In the genomic region with DNA sequence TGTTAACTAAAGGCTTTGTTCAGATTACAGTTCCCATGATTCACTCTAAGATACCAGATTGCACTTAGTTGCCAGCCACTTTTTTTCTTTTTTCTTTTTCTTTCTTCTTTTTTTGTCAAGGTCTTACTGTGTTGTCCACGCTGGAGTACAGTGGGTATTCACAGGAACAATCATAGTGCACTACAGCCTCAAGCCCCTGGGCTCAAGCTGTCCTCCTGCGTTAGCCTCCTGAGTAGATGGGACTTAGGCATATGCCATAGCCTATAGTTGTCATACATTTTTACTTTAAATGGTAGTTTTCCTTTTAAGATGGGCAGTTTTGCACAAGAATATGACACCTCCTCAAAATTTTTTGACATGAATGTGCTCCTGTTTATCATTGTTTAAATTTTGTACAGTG, we compare ENCODE assay signal across 11 cellular contexts. TPM values are rescaled to one million over a fixed set of nuclear protein-coding genes. Genes with fewer than 3 reads are reported as not detected.
DNase-seq lines count a peak whose midpoint lies in the region; ATAC-seq and TF ChIP-seq lines count a peak whose summit lies in the region.
"Had no signal": no experiment of that assay in that cellular context is flagged by ENCODE, and none has a peak within 500 bp of the region (broad histone marks: within the 10 kb centered on the region; RNA-seq: fewer than 3 reads in every experiment).

No MANE protein-coding gene starts in this region.

- peak overlapping the region; percentile 41 for H3K27ac Mint-ChIP-seq in T-helper 17 cell

- in situ Hi-C loops in GM23248 (cut with MboI) = no loop called here

- H3K36me3 ChIP-seq in GM23248 (ENCODE audit: low read depth) (no peaks in the 10 kb centered on the region), trophoblast cell (ENCODE audit: control insufficient read depth in 1 of 2, insufficient read depth in 2 of 2, low read length in 2 of 2) (no peaks in the 10 kb centered on the region), mucosa of descending colon (ENCODE audit: low read depth) (no peaks in the 10 kb centered on the region)

- H3K79me2 ChIP-seq in GM23248 (ENCODE audit: insufficient read depth) = peaks cover 70% of the 10 kb centered on the region
- H3K79me2 ChIP-seq in trophoblast cell (ENCODE audit: control insufficient read depth, insufficient read depth, low read length, poor library complexity) = peaks cover 25% of the 10 kb centered on the region

- H3K9ac ChIP-seq in GM23248 (peak overlapping the region; percentile 97), trophoblast cell (ENCODE audit: low read length) (no peak overlapping the region)

- no peaks in the 10 kb centered on the region for H4K20me1 ChIP-seq in GM23248 (ENCODE audit: insufficient read depth)

- H3K18ac ChIP-seq in trophoblast cell (ENCODE audit: low read length) = no peak overlapping the region

- H3K4me3 ChIP-seq in GM23248 (peak overlapping the region; percentile 94), fibroblast of pulmonary artery (replicated peaks; ENCODE audit: low read depth, low read length) (peak overlapping the region; percentile 96), trophoblast cell (ENCODE audit: low read depth, low read length) (no peak overlapping the region), mucosa of descending colon (no peak overlapping the region)

- no peak for DNase-seq in GM23248
- DNase-seq in T-helper 17 cell = no peak
- no peak for DNase-seq in fibroblast of pulmonary artery (ENCODE audit: low read depth)
- no peak for DNase-seq in trophoblast cell
- no peak for DNase-seq in stimulated activated CD4-positive, alpha-beta T cell treated with anti-CD3 and anti-CD28 coated beads, Interleukin-4, amount 100 ng/mL, for 1 hour
- no peak for DNase-seq in mucosa of descending colon
- DNase-seq in SIG-M5 (lab: John Stamatoyannopoulos, UW) = no peak
- no peak for DNase-seq in GM10266 (ENCODE audit: extremely low spot score)
- DNase-seq: cortex of kidney, NCI-H524 treated with DMSO at 0.1 percent for 48 hours had no signal

- H3K4me1 Mint-ChIP-seq in T-helper 17 cell = peaks cover 56% of the 10 kb centered on the region

- H3K79me1 ChIP-seq in trophoblast cell (ENCODE audit: low read length) = peaks cover 24% of the 10 kb centered on the region

- no peaks in the 10 kb centered on the region for H3K9me3 ChIP-seq in GM23248 (ENCODE audit: low read depth)
- H3K9me3 ChIP-seq in T-helper 17 cell (ENCODE audit: control insufficient read depth, low read length, poor library complexity, severe bottlenecking) = no peaks in the 10 kb centered on the region
- no peaks in the 10 kb centered on the region for H3K9me3 ChIP-seq in trophoblast cell (ENCODE audit: insufficient read depth, low read depth, low read length)
- H3K9me3 ChIP-seq in mucosa of descending colon = no peaks in the 10 kb centered on the region

- 57 to 60% methylated on average over 2 of the region's 2 CpGs for WGBS in GM23248 (ENCODE audit: low coverage in 1 of 2, low lambda C conversion rate in 2 of 2, missing lambda C conversion rate in 2 of 2), 2 experiments
- WGBS in trophoblast cell (ENCODE audit: extremely low coverage, insufficient coverage, insufficient read length) = no CpG with 5 or more reads among the region's 2 CpGs

- no peak overlapping the region for H4K8ac ChIP-seq in trophoblast cell (ENCODE audit: low read depth, low read length)

- H3K27me3 ChIP-seq in GM23248 (replicated peaks; ENCODE audit: insufficient read depth) (no peaks in the 10 kb centered on the region), trophoblast cell (ENCODE audit: insufficient read depth, low read length) (no peaks in the 10 kb centered on the region)

- peak overlapping the region; percentile 94 for H3K4ac ChIP-seq in trophoblast cell (ENCODE audit: low read depth, low read length)

- no peaks in the 10 kb centered on the region for H3K27me3 Mint-ChIP-seq in T-helper 17 cell

- intact Hi-C loops in mucosa of descending colon (cut with DNase I, micrococcal nuclease) = no loop called here

- 0 out of 2 replicates have a peak overlapping the region, but pooled peaks have one; percentile 87 for H2AFZ ChIP-seq in GM23248
- no peak overlapping the region for H2AFZ ChIP-seq in trophoblast cell (ENCODE audit: insufficient read depth, low read length, poor library complexity)

- H2BK12ac ChIP-seq in trophoblast cell (ENCODE audit: low read length) = no peak overlapping the region

- H4K12ac ChIP-seq in trophoblast cell (ENCODE audit: low read depth, low read length) = no peak overlapping the region

- no peak overlapping the region for H2BK120ac ChIP-seq in trophoblast cell (ENCODE audit: insufficient read depth, low read length, poor library complexity)

- peak overlapping the region; percentile 45 for H3K4me3 Mint-ChIP-seq in T-helper 17 cell

- ATAC-seq in T-helper 17 cell (no peak), mucosa of descending colon (no peak)
- ATAC-seq: activated CD4-positive, CD25-positive, alpha-beta regulatory T cell treated with anti-CD3 and anti-CD28 coated beads, Interleukin-2, amount 50 U/mL, for 24 hours had no signal

- no peaks in the 10 kb centered on the region for H3K36me3 Mint-ChIP-seq in T-helper 17 cell (ENCODE audit: low read depth)

- no peak overlapping the region for H3K23ac ChIP-seq in trophoblast cell (ENCODE audit: low read length)

- peaks cover 31% of the 10 kb centered on the region for H3F3A ChIP-seq in GM23248 (ENCODE audit: insufficient read depth)

- no peak overlapping the region for H2BK5ac ChIP-seq in trophoblast cell (ENCODE audit: low read depth, low read length, poor library complexity)

- no peak overlapping the region for H4K91ac ChIP-seq in trophoblast cell (ENCODE audit: low read depth, low read length)

- H3K4me2 ChIP-seq in GM23248 (ENCODE audit: unreplicated experiment) (peak overlapping the region; percentile 96), trophoblast cell (ENCODE audit: low read length) (peak overlapping the region; percentile 76)

- no peak for TF ChIP-seq CTCF in fibroblast of pulmonary artery (IDR thresholded peaks at IDR 0.05; ENCODE audit: low read length, missing control alignments)
- TF ChIP-seq CTCF in mucosa of descending colon (IDR thresholded peaks at IDR 0.05) = no peak
- TF ChIP-seq CTCF in GM10266 (IDR thresholded peaks at IDR 0.05; ENCODE audit: control insufficient read depth, insufficient read depth, low read depth, missing control alignments) = no peak

- H3K14ac ChIP-seq in trophoblast cell (ENCODE audit: low read length) = no peak overlapping the region

- H2AK5ac ChIP-seq in trophoblast cell (ENCODE audit: low read length) = no peak overlapping the region

- peaks cover 40% of the 10 kb centered on the region for H3K4me1 ChIP-seq in GM23248 (ENCODE audit: insufficient read depth)
- peaks cover 9 to 20% of the 10 kb centered on the region in 2 experiments for H3K4me1 ChIP-seq in trophoblast cell (ENCODE audit: control insufficient read depth in 1 of 2, insufficient read depth in 2 of 2, low read length in 2 of 2)
- H3K4me1 ChIP-seq in mucosa of descending colon (ENCODE audit: low read depth) = peaks cover 25% of the 10 kb centered on the region

- H3K9me2 ChIP-seq in GM23248 (ENCODE audit: insufficient read depth) = no peaks in the 10 kb centered on the region

- H3K27ac ChIP-seq in GM23248 = peak overlapping the region; percentile 94
- H3K27ac ChIP-seq in trophoblast cell (ENCODE audit: low read depth, low read length) = no peak overlapping the region

RNA-seq across cellular contexts. Expression of a gene that starts 2.1 kb away (rescaled TPM):
- 151 and 168 TPM in 2 replicates for total RNA-seq in GM23248 (2014; rRNA removed; shearing (Covaris generic))
- polyA plus RNA-seq in GM23248 (2016; fragmentation: Nextera tagmentation; extraction: Ambion mirVana) = 180 TPM in 2 replicates
- total RNA-seq in T-helper 17 cell (10 to 100 TPM; 68.7 to 82.7 TPM), mucosa of descending colon (100 to 1,000 TPM; 408 to 683 (median 538) TPM)
- polyA plus RNA-seq in trophoblast cell (2013) = 187 and 206 TPM in 2 replicates

Comparison
In these comparisons a context has a peak if more than half of its experiments do, and no peak if none do; other contexts are left out.
1. H3K4me3 ChIP-seq: peak in GM23248 (single experiment) and fibroblast of pulmonary artery (single experiment); none in trophoblast cell (single experiment) and mucosa of descending colon (single experiment).